28 cellular contexts compared by ENCODE assay signal in genomic region chr9:34520096-34520495, GRCh38. TPM values are rescaled to one million over a fixed set of nuclear protein-coding genes. Genes with fewer than 3 reads are reported as not detected.
"Had no signal": no experiment of that assay in that cellular context is flagged by ENCODE, and none has a peak within 500 bp of the region (broad histone marks: within the 10 kb centered on the region; RNA-seq: fewer than 3 reads in every experiment).

No MANE protein-coding gene starts in this region.

- H3K4me3 ChIP-seq: dorsolateral prefrontal cortex, gastroesophageal sphincter, heart left ventricle, hepatocyte, lung, mucosa of descending colon, pancreas, right lobe of liver, smooth muscle cell, stomach, thyroid gland had no signal

- H3K4me3 Mint-ChIP-seq: memory B cell, mesothelial cell of epicardium had no signal

- H3K36me3 Mint-ChIP-seq: memory B cell, mesothelial cell of epicardium, naive B cell had no signal

- H2AFZ ChIP-seq: hepatocyte had no signal

- H3K27me3 ChIP-seq: dorsolateral prefrontal cortex, gastroesophageal sphincter, pancreas, right lobe of liver, thyroid gland had no signal

- H3K27ac ChIP-seq: gastroesophageal sphincter, heart left ventricle, hepatocyte, pancreas, right lobe of liver, stomach, thyroid gland had no signal

- H3K36me3 ChIP-seq: gastroesophageal sphincter, heart left ventricle, pancreas, right lobe of liver, stomach, thyroid gland had no signal

- H3K79me2 ChIP-seq: hepatocyte had no signal

- H3K27ac Mint-ChIP-seq: memory B cell, mesothelial cell of epicardium, naive B cell, nephron had no signal

- ATAC-seq: gastroesophageal sphincter, heart left ventricle, left lobe of liver, mucosa of descending colon, pancreas, right lobe of liver had no signal

- H3K4me2 ChIP-seq: hepatocyte, smooth muscle cell had no signal

- H3K4me1 Mint-ChIP-seq: mesothelial cell of epicardium had no signal

- H3K9me3 Mint-ChIP-seq: memory B cell, mesothelial cell of epicardium, naive B cell, nephron had no signal

- H3K9me3 ChIP-seq: gastroesophageal sphincter, heart left ventricle, mucosa of descending colon, pancreas, right lobe of liver, stomach, thyroid gland had no signal

- DNase-seq: cortex of kidney; dorsolateral prefrontal cortex; effector CD4-positive, alpha-beta T cell; heart left ventricle; kidney; mucosa of descending colon; naive B cell; occipital lobe; pancreas; retina; right lobe of liver; stimulated activated CD4-positive, alpha-beta T cell treated with anti-CD3 and anti-CD28 coated beads, Interleukin-12 subunit alpha, Interleukin-12 subunit beta, amount 100 ng/mL, for 4 hours; stimulated activated CD4-positive, alpha-beta T cell treated with anti-CD3 and anti-CD28 coated beads, Interleukin-1b, Interleukin-23, amount 100 ng/mL, for 48 hours; stimulated activated CD4-positive, alpha-beta T cell treated with anti-CD3 and anti-CD28 coated beads, Interleukin-4, amount 100 ng/mL, for 1 hour; stimulated activated CD8-positive, alpha-beta memory T cell treated with anti-CD3 and anti-CD28 coated beads, Interleukin-4, amount 100 ng/mL, for 48 hours; stimulated activated naive CD4-positive, alpha-beta T cell; stomach; thyroid gland; trophoblast cell had no signal

RNA-seq across cellular contexts. Expression of gene ENHO, which starts 2.7 kb away (rescaled TPM):
- total RNA-seq: fibroblast of villous mesenchyme, smooth muscle cell, thyroid gland had no signal
